In genomic region chr3:152222327-152222726, GRCh38 we compare ENCODE assay signal across 9 cellular contexts. TPM values are rescaled to one million over a fixed set of nuclear protein-coding genes. Genes with fewer than 3 reads are reported as not detected.
DNase-seq lines count a peak whose midpoint lies in the region; ATAC-seq lines count a peak whose summit lies in the region.
"Had no signal": no experiment of that assay in that cellular context is flagged by ENCODE, and none has a peak within 500 bp of the region (broad histone marks: within the 10 kb centered on the region; RNA-seq: fewer than 3 reads in every experiment).

No MANE protein-coding gene starts in this region.

- peak; percentile 47 for DNase-seq in GM04504 (ENCODE audit: low read depth)
- DNase-seq in M059J (ENCODE audit: low read depth), result peak; percentile 45
- no peak for DNase-seq in GOT3 (lab: John Stamatoyannopoulos, UW)
- no peak for DNase-seq in islet precursor cell
- DNase-seq in stimulated activated CD4-positive, alpha-beta T cell treated with anti-CD3 and anti-CD28 coated beads, Interleukin-15, amount 100 ng/mL, for 24 hours, result no peak
- DNase-seq: NCI-H1048 had no signal

- no peaks in the 10 kb centered on the region for H3K9me3 ChIP-seq in skeletal muscle satellite cell (replicated peaks; ENCODE audit: low read length)

- peak overlapping the region; percentile 42 for H3K4me3 Mint-ChIP-seq in dendritic cell treated with granulocyte-macrophage colony-stimulating factor and Interleukin-4, amounts not matched to agents 40 ng/mL and 50 ng/mL, for 4 days

- no peaks in the 10 kb centered on the region for H3K36me3 ChIP-seq in skeletal muscle satellite cell (ENCODE audit: insufficient read depth, low read length)

- peaks cover 19% of the 10 kb centered on the region for H3K4me1 ChIP-seq in skeletal muscle satellite cell (ENCODE audit: control insufficient read depth, insufficient read depth, low read length)

- H3K4me1 Mint-ChIP-seq in dendritic cell treated with granulocyte-macrophage colony-stimulating factor and Interleukin-4, amounts not matched to agents 40 ng/mL and 50 ng/mL, for 4 days (ENCODE audit: low read depth), result peaks cover 54% of the 10 kb centered on the region

- intact Hi-C loops in dendritic cell treated with granulocyte-macrophage colony-stimulating factor and Interleukin-4, amounts not matched to agents 40 ng/mL and 50 ng/mL, for 4 days (cut with micrococcal nuclease), result no loop called here

- H3K9me3 Mint-ChIP-seq in dendritic cell treated with granulocyte-macrophage colony-stimulating factor and Interleukin-4, amounts not matched to agents 40 ng/mL and 50 ng/mL, for 4 days, result no peaks in the 10 kb centered on the region

- ATAC-seq in GM21717 (IDR thresholded peaks at IDR 0.05; ENCODE audit: unreplicated experiment), result no peak

- no peaks in the 10 kb centered on the region for H3K36me3 Mint-ChIP-seq in dendritic cell treated with granulocyte-macrophage colony-stimulating factor and Interleukin-4, amounts not matched to agents 40 ng/mL and 50 ng/mL, for 4 days (ENCODE audit: low read depth)

- peak overlapping the region; percentile 79 for H3K27ac Mint-ChIP-seq in dendritic cell treated with granulocyte-macrophage colony-stimulating factor and Interleukin-4, amounts not matched to agents 40 ng/mL and 50 ng/mL, for 4 days

- peak overlapping the region; percentile 50 for H3K9ac ChIP-seq in skeletal muscle satellite cell (ENCODE audit: low read depth, low read length)

- no peaks in the 10 kb centered on the region for H3K27me3 Mint-ChIP-seq in dendritic cell treated with granulocyte-macrophage colony-stimulating factor and Interleukin-4, amounts not matched to agents 40 ng/mL and 50 ng/mL, for 4 days

- H3K27me3 ChIP-seq in skeletal muscle satellite cell (ENCODE audit: control insufficient read depth, insufficient read depth, low read length), result no peaks in the 10 kb centered on the region

- H3K4me2 ChIP-seq in skeletal muscle satellite cell (ENCODE audit: low read length), result peak overlapping the region; percentile 58

- H3K4me3 ChIP-seq in skeletal muscle satellite cell (ENCODE audit: low read length), result no peak overlapping the region

RNA-seq across cellular contexts. Expression of gene MBNL1, which starts 46.4 kb away (rescaled TPM):
- 187 and 201 TPM in 2 replicates for total RNA-seq in M059J (2014; rRNA removed; shearing (Covaris generic))
- total RNA-seq in skeletal muscle satellite cell (2012; rRNA removed), result 171 and 173 TPM in 2 replicates

Comparison
In these comparisons a context has a peak if more than half of its experiments do, and no peak if none do; other contexts are left out.
1. DNase-seq: peak in GM04504 (single experiment) and M059J (single experiment); none in GOT3 (single experiment), islet precursor cell (single experiment) and stimulated activated CD4-positive, alpha-beta T cell treated with anti-CD3 and anti-CD28 coated beads, Interleukin-15, amount 100 ng/mL, for 24 hours (single experiment).